1 cellular context compared by ENCODE assay signal in the genomic region with DNA sequence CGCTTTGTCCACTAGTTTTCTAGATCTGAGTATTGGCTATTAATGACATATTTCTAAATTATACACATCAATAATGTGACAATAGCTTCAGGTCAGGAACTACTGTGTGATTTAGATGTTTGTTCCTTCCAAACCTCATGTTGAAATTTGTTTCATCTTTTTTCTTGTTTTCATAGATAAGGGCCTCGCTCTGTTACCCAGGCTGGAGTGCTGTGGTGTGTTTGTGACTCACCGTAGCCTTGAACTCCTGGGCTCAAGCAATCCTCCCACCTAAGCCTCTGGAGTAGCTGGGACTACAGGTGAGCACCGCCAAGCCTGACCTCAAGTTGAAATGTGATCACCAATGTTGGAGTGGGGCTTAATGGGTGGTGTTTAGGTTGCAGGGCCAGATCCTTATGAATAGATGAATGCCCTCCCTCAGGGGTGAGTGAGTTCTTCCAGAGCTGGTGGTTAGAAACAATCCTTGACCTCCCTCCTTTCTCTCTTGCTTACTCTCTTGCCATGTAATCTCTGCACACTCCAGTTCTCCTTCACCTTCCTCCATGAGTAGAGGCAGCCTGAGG.
A peak's percentile ranks its signal among the peaks of the same experiment; 100 is the strongest.
TF ChIP-seq lines count a peak whose summit lies in the region.

No MANE protein-coding gene starts in this region.

TF ChIP-seq in HepG2, 621 proteins besides CTCF, POLR2A, EP300 and RAD21 (continued from another document and continues in another):
- TF ChIP-seq, protein P1, sequence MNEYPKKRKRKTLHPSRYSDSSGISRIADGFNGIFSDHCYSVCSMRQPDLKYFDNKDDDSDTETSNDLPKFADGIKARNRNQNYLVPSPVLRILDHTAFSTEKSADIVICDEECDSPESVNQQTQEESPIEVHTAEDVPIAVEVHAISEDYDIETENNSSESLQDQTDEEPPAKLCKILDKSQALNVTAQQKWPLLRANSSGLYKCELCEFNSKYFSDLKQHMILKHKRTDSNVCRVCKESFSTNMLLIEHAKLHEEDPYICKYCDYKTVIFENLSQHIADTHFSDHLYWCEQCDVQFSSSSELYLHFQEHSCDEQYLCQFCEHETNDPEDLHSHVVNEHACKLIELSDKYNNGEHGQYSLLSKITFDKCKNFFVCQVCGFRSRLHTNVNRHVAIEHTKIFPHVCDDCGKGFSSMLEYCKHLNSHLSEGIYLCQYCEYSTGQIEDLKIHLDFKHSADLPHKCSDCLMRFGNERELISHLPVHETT (CRISPR knock-in tag; conservative IDR thresholded peaks at IDR 0.05): no peak
- TF ChIP-seq TEAD3 (CRISPR knock-in tag; optimal IDR thresholded peaks at IDR 0.05; ENCODE audit: borderline replicate concordance) (no peak), FOXO1 (CRISPR knock-in tag; IDR thresholded peaks at IDR 0.05) (peak; percentile 95), ZNF703 (CRISPR knock-in tag; IDR thresholded peaks at IDR 0.05; ENCODE audit: borderline replicate concordance) (no peak), MBD4 (IDR thresholded peaks at IDR 0.05; ENCODE audit: borderline replicate concordance, low read length) (no peak), ZNF326 (CRISPR knock-in tag; IDR thresholded peaks at IDR 0.05; ENCODE audit: borderline replicate concordance) (no peak), KLF9 (CRISPR knock-in tag; IDR thresholded peaks at IDR 0.05; ENCODE audit: low read depth) (no peak), HES4 (CRISPR knock-in tag; IDR thresholded peaks at IDR 0.05; ENCODE audit: borderline replicate concordance) (no peak), ZEB1 (IDR thresholded peaks at IDR 0.05; ENCODE audit: insufficient replicate concordance, low read depth) (peak; percentile 73), REPIN1 (CRISPR knock-in tag; IDR thresholded peaks at IDR 0.05; ENCODE audit: borderline replicate concordance, low read depth) (peak; percentile 49; the same call in 1 of the 2 replicates), BCL6 (CRISPR knock-in tag; IDR thresholded peaks at IDR 0.05) (peak; percentile 75), SNRNP70 (IDR thresholded peaks at IDR 0.05; ENCODE audit: low read depth, low read length) (no peak), CEBPB (IDR thresholded peaks at IDR 0.05; ENCODE audit: borderline replicate concordance, low read depth, low read length) (no peak), ZNF781 (CRISPR knock-in tag; IDR thresholded peaks at IDR 0.05; ENCODE audit: borderline replicate concordance, not compliant biosample characterization) (no peak), POLR2G (IDR thresholded peaks at IDR 0.05; ENCODE audit: low read depth, low read length) (no peak), CHCHD3 (CRISPR knock-in tag; IDR thresholded peaks at IDR 0.05) (no peak), ZNF451 (CRISPR knock-in tag; IDR thresholded peaks at IDR 0.05) (no peak), ZNF660 (CRISPR knock-in tag; IDR thresholded peaks at IDR 0.05; ENCODE audit: borderline replicate concordance, low read depth) (no peak), ZNF782 (CRISPR knock-in tag; IDR thresholded peaks at IDR 0.05; ENCODE audit: borderline replicate concordance) (peak; percentile 81; the same call in 1 of the 2 replicates), ZSCAN9 (CRISPR knock-in tag; IDR thresholded peaks at IDR 0.05; ENCODE audit: borderline replicate concordance) (peak; percentile 53; the same call in 1 of the 2 replicates), ZNF792 (CRISPR knock-in tag; IDR thresholded peaks at IDR 0.05) (peak; percentile 100), SRY (CRISPR knock-in tag; IDR thresholded peaks at IDR 0.05) (no peak), FOXK1 (CRISPR knock-in tag; IDR thresholded peaks at IDR 0.05; ENCODE audit: borderline replicate concordance, low read depth) (peak; percentile 77; the same call in 1 of the 2 replicates), THYN1 (CRISPR knock-in tag; IDR thresholded peaks at IDR 0.05; ENCODE audit: borderline replicate concordance, low read depth) (no peak), ZNF577 (CRISPR knock-in tag; IDR thresholded peaks at IDR 0.05; ENCODE audit: borderline replicate concordance, low read depth) (no peak), IRX3 (CRISPR knock-in tag; IDR thresholded peaks at IDR 0.05; ENCODE audit: borderline replicate concordance, low read depth) (no peak), POGZ (CRISPR knock-in tag; IDR thresholded peaks at IDR 0.05) (peak; percentile 80; the same call in 1 of the 2 replicates), ZNF709 (CRISPR knock-in tag; IDR thresholded peaks at IDR 0.05) (no peak), ZFP36 (IDR thresholded peaks at IDR 0.05; ENCODE audit: borderline replicate concordance, low read depth, low read length, partially characterized antibody) (no peak), ZNF333 (CRISPR knock-in tag; IDR thresholded peaks at IDR 0.05; ENCODE audit: borderline replicate concordance) (no peak), BATF2 (CRISPR knock-in tag; IDR thresholded peaks at IDR 0.05) (no peak), MATR3 (CRISPR knock-in tag; IDR thresholded peaks at IDR 0.05) (no peak), ZNF44 (CRISPR knock-in tag; IDR thresholded peaks at IDR 0.05) (no peak), ZNF850 (CRISPR knock-in tag; conservative IDR thresholded peaks at IDR 0.05) (no peak), PRPF4 (IDR thresholded peaks at IDR 0.05; ENCODE audit: low read depth, low read length, poor library complexity, severe bottlenecking) (no peak), JARID2 (CRISPR knock-in tag; IDR thresholded peaks at IDR 0.05; ENCODE audit: insufficient replicate concordance) (no peak), NFE2L1 (CRISPR knock-in tag; IDR thresholded peaks at IDR 0.05; ENCODE audit: borderline replicate concordance) (no peak), ZNF883 (CRISPR knock-in tag; IDR thresholded peaks at IDR 0.05; ENCODE audit: not compliant biosample characterization) (no peak), MAFF (IDR thresholded peaks at IDR 0.05; ENCODE audit: low read depth, low read length) (no peak), HDAC1 (CRISPR knock-in tag; IDR thresholded peaks at IDR 0.05) (peak; percentile 87), NFIC (IDR thresholded peaks at IDR 0.05; ENCODE audit: low read length) (peak; percentile 77; the same call in 1 of the 2 replicates)
- TF ChIP-seq, protein P2, sequence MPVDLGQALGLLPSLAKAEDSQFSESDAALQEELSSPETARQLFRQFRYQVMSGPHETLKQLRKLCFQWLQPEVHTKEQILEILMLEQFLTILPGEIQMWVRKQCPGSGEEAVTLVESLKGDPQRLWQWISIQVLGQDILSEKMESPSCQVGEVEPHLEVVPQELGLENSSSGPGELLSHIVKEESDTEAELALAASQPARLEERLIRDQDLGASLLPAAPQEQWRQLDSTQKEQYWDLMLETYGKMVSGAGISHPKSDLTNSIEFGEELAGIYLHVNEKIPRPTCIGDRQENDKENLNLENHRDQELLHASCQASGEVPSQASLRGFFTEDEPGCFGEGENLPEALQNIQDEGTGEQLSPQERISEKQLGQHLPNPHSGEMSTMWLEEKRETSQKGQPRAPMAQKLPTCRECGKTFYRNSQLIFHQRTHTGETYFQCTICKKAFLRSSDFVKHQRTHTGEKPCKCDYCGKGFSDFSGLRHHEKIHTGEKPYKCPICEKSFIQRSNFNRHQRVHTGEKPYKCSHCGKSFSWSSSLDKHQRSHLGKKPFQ (CRISPR knock-in tag; IDR thresholded peaks at IDR 0.05; ENCODE audit: insufficient replicate concordance): no peak
- TF ChIP-seq, protein P3, sequence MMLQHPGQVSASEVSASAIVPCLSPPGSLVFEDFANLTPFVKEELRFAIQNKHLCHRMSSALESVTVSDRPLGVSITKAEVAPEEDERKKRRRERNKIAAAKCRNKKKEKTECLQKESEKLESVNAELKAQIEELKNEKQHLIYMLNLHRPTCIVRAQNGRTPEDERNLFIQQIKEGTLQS (CRISPR knock-in tag; IDR thresholded peaks at IDR 0.05): peak; percentile 90
- TF ChIP-seq, protein P4, sequence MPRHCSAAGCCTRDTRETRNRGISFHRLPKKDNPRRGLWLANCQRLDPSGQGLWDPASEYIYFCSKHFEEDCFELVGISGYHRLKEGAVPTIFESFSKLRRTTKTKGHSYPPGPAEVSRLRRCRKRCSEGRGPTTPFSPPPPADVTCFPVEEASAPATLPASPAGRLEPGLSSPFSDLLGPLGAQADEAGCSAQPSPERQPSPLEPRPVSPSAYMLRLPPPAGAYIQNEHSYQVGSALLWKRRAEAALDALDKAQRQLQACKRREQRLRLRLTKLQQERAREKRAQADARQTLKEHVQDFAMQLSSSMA (CRISPR knock-in tag; IDR thresholded peaks at IDR 0.05): no peak
- TF ChIP-seq, protein P5, sequence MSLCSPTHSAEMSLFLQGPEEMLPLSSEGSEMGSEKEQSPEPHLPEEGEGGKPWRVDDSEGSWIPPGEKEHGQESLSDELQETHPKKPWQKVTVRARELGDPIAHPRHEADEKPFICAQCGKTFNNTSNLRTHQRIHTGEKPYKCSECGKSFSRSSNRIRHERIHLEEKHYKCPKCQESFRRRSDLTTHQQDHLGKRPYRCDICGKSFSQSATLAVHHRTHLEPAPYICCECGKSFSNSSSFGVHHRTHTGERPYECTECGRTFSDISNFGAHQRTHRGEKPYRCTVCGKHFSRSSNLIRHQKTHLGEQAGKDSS (CRISPR knock-in tag; IDR thresholded peaks at IDR 0.05; ENCODE audit: borderline replicate concordance, low read depth): no peak; the same call in 1 of the 2 replicates
- TF ChIP-seq, protein P6, sequence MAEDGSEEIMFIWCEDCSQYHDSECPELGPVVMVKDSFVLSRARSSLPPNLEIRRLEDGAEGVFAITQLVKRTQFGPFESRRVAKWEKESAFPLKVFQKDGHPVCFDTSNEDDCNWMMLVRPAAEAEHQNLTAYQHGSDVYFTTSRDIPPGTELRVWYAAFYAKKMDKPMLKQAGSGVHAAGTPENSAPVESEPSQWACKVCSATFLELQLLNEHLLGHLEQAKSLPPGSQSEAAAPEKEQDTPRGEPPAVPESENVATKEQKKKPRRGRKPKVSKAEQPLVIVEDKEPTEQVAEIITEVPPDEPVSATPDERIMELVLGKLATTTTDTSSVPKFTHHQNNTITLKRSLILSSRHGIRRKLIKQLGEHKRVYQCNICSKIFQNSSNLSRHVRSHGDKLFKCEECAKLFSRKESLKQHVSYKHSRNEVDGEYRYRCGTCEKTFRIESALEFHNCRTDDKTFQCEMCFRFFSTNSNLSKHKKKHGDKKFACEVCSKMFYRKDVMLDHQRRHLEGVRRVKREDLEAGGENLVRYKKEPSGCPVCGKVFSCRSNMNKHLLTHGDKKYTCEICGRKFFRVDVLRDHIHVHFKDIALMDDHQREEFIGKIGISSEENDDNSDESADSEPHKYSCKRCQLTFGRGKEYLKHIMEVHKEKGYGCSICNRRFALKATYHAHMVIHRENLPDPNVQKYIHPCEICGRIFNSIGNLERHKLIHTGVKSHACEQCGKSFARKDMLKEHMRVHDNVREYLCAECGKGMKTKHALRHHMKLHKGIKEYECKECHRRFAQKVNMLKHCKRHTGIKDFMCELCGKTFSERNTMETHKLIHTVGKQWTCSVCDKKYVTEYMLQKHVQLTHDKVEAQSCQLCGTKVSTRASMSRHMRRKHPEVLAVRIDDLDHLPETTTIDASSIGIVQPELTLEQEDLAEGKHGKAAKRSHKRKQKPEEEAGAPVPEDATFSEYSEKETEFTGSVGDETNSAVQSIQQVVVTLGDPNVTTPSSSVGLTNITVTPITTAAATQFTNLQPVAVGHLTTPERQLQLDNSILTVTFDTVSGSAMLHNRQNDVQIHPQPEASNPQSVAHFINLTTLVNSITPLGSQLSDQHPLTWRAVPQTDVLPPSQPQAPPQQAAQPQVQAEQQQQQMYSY (CRISPR knock-in tag; IDR thresholded peaks at IDR 0.05): no peak
- TF ChIP-seq, protein P7, sequence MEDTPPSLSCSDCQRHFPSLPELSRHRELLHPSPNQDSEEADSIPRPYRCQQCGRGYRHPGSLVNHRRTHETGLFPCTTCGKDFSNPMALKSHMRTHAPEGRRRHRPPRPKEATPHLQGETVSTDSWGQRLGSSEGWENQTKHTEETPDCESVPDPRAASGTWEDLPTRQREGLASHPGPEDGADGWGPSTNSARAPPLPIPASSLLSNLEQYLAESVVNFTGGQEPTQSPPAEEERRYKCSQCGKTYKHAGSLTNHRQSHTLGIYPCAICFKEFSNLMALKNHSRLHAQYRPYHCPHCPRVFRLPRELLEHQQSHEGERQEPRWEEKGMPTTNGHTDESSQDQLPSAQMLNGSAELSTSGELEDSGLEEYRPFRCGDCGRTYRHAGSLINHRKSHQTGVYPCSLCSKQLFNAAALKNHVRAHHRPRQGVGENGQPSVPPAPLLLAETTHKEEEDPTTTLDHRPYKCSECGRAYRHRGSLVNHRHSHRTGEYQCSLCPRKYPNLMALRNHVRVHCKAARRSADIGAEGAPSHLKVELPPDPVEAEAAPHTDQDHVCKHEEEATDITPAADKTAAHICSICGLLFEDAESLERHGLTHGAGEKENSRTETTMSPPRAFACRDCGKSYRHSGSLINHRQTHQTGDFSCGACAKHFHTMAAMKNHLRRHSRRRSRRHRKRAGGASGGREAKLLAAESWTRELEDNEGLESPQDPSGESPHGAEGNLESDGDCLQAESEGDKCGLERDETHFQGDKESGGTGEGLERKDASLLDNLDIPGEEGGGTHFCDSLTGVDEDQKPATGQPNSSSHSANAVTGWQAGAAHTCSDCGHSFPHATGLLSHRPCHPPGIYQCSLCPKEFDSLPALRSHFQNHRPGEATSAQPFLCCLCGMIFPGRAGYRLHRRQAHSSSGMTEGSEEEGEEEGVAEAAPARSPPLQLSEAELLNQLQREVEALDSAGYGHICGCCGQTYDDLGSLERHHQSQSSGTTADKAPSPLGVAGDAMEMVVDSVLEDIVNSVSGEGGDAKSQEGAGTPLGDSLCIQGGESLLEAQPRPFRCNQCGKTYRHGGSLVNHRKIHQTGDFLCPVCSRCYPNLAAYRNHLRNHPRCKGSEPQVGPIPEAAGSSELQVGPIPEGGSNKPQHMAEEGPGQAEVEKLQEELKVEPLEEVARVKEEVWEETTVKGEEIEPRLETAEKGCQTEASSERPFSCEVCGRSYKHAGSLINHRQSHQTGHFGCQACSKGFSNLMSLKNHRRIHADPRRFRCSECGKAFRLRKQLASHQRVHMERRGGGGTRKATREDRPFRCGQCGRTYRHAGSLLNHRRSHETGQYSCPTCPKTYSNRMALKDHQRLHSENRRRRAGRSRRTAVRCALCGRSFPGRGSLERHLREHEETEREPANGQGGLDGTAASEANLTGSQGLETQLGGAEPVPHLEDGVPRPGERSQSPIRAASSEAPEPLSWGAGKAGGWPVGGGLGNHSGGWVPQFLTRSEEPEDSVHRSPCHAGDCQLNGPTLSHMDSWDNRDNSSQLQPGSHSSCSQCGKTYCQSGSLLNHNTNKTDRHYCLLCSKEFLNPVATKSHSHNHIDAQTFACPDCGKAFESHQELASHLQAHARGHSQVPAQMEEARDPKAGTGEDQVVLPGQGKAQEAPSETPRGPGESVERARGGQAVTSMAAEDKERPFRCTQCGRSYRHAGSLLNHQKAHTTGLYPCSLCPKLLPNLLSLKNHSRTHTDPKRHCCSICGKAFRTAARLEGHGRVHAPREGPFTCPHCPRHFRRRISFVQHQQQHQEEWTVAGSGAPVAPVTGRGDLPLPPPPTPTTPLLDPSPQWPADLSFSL (CRISPR knock-in tag; IDR thresholded peaks at IDR 0.05): no peak
- TF ChIP-seq, protein P8, sequence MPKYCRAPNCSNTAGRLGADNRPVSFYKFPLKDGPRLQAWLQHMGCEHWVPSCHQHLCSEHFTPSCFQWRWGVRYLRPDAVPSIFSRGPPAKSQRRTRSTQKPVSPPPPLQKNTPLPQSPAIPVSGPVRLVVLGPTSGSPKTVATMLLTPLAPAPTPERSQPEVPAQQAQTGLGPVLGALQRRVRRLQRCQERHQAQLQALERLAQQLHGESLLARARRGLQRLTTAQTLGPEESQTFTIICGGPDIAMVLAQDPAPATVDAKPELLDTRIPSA (CRISPR knock-in tag; IDR thresholded peaks at IDR 0.05; ENCODE audit: borderline replicate concordance): no peak
